In the genomic region with DNA sequence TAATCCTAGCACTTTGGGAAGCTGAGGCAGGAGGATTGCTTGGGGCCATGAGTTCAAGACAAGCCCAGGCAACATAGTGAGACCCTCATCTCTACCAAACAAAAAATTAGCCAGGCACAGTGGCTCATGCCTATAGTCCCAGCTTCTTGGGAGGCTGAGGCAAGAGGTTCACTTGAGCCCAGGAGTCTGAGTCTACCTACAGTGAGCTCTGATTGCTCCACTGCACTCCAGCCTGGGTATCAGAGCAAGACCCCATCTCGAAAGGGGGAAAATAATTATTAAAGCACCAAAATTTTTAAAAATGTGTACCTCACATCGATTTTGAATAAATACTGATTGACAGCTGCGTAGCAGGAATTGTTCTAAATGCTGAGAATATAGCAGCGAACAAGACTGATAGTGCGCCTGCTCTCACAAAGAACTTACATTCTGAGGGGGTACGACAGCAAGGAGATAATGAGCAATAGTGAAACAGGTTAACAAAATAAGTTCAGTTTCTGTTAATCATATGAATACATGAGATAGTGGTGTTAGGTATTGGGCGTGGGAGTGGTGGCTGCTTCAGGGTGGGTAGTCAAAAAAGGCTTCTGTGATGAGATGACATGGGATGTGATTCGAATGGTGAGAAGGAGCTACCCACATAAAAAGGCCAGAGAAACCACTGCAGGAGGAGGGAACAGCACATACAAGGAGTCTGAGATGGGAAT, we compare ENCODE assay signal across 2 cellular contexts.
TF ChIP-seq lines count a peak whose summit lies in the region.

No MANE protein-coding gene starts in this region.

TF ChIP-seq in GM12891, 5 proteins besides CTCF, POLR2A, EP300 and RAD21:
- no peak for TF ChIP-seq POU2F2 (IDR thresholded peaks at IDR 0.05; ENCODE audit: low read depth, low read length)
- TF ChIP-seq POLR2AphosphoS5 (IDR thresholded peaks at IDR 0.05; ENCODE audit: low read depth, low read length) = no peak
- TF ChIP-seq TAF1 (IDR thresholded peaks at IDR 0.05; ENCODE audit: low read depth, low read length) = no peak
- TF ChIP-seq SPI1 (IDR thresholded peaks at IDR 0.05; ENCODE audit: low read depth, low read length) = no peak
- no peak for TF ChIP-seq PAX5 (IDR thresholded peaks at IDR 0.05; ENCODE audit: insufficient read depth, low read length, severe bottlenecking)

TF ChIP-seq in GM12878, 131 proteins besides CTCF, POLR2A, EP300 and RAD21 (continues in another document):
- TF ChIP-seq MEF2A (IDR thresholded peaks at IDR 0.05; ENCODE audit: insufficient read depth, low read depth, low read length) = 0 out of 2 replicates have a peak, but pooled peaks have one; percentile 22
- TF ChIP-seq SREBF1 (IDR thresholded peaks at IDR 0.05; ENCODE audit: low read length) = no peak
- TF ChIP-seq, protein P1, sequence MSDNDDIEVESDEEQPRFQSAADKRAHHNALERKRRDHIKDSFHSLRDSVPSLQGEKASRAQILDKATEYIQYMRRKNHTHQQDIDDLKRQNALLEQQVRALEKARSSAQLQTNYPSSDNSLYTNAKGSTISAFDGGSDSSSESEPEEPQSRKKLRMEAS (IDR thresholded peaks at IDR 0.05; ENCODE audit: low read depth, low read length) = no peak
- TF ChIP-seq YY1 (IDR thresholded peaks at IDR 0.05; ENCODE audit: low read depth, low read length) = no peak
- no peak; the same call in 1 of the 2 replicates for TF ChIP-seq PAX5 (IDR thresholded peaks at IDR 0.05; ENCODE audit: borderline replicate concordance, low read depth, low read length)
- TF ChIP-seq ZNF622 (IDR thresholded peaks at IDR 0.05) = no peak
- peak; percentile 96 for TF ChIP-seq TCF7 (IDR thresholded peaks at IDR 0.05; ENCODE audit: borderline replicate concordance)
- TF ChIP-seq MYC (IDR thresholded peaks at IDR 0.05; ENCODE audit: insufficient read depth, insufficient read length, insufficient replicate concordance, low read length, severe bottlenecking) = no peak
- TF ChIP-seq, protein P2, sequence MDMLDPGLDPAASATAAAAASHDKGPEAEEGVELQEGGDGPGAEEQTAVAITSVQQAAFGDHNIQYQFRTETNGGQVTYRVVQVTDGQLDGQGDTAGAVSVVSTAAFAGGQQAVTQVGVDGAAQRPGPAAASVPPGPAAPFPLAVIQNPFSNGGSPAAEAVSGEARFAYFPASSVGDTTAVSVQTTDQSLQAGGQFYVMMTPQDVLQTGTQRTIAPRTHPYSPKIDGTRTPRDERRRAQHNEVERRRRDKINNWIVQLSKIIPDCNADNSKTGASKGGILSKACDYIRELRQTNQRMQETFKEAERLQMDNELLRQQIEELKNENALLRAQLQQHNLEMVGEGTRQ (IDR thresholded peaks at IDR 0.05; ENCODE audit: borderline replicate concordance, low read depth, low read length) = no peak
- TF ChIP-seq SPI1 (IDR thresholded peaks at IDR 0.05; ENCODE audit: borderline replicate concordance, insufficient read depth, low read depth, low read length) = no peak
- TF ChIP-seq, protein P3, sequence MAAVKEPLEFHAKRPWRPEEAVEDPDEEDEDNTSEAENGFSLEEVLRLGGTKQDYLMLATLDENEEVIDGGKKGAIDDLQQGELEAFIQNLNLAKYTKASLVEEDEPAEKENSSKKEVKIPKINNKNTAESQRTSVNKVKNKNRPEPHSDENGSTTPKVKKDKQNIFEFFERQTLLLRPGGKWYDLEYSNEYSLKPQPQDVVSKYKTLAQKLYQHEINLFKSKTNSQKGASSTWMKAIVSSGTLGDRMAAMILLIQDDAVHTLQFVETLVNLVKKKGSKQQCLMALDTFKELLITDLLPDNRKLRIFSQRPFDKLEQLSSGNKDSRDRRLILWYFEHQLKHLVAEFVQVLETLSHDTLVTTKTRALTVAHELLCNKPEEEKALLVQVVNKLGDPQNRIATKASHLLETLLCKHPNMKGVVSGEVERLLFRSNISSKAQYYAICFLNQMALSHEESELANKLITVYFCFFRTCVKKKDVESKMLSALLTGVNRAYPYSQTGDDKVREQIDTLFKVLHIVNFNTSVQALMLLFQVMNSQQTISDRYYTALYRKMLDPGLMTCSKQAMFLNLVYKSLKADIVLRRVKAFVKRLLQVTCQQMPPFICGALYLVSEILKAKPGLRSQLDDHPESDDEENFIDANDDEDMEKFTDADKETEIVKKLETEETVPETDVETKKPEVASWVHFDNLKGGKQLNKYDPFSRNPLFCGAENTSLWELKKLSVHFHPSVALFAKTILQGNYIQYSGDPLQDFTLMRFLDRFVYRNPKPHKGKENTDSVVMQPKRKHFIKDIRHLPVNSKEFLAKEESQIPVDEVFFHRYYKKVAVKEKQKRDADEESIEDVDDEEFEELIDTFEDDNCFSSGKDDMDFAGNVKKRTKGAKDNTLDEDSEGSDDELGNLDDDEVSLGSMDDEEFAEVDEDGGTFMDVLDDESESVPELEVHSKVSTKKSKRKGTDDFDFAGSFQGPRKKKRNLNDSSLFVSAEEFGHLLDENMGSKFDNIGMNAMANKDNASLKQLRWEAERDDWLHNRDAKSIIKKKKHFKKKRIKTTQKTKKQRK (IDR thresholded peaks at IDR 0.05; ENCODE audit: low read depth, low read length) = no peak
- no peak for TF ChIP-seq STAT1 (conservative IDR thresholded peaks at IDR 0.05)
- no peak for TF ChIP-seq HDGF (IDR thresholded peaks at IDR 0.05)
- TF ChIP-seq RBBP5 (conservative IDR thresholded peaks at IDR 0.05) = no peak
- TF ChIP-seq IKZF1 (conservative IDR thresholded peaks at IDR 0.05) = peak; percentile 84
- no peak for TF ChIP-seq CHD1 (IDR thresholded peaks at IDR 0.05; ENCODE audit: low read depth, low read length)
- no peak for TF ChIP-seq SIN3A (IDR thresholded peaks at IDR 0.05; ENCODE audit: low read depth, low read length)
- no peak for TF ChIP-seq RELA (IDR thresholded peaks at IDR 0.05; ENCODE audit: borderline replicate concordance, partially characterized antibody)
- no peak for TF ChIP-seq SUPT20H (IDR thresholded peaks at IDR 0.05; ENCODE audit: borderline replicate concordance, control insufficient read depth, low read depth, low read length)
- TF ChIP-seq, protein P4, sequence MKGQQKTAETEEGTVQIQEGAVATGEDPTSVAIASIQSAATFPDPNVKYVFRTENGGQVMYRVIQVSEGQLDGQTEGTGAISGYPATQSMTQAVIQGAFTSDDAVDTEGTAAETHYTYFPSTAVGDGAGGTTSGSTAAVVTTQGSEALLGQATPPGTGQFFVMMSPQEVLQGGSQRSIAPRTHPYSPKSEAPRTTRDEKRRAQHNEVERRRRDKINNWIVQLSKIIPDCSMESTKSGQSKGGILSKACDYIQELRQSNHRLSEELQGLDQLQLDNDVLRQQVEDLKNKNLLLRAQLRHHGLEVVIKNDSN (IDR thresholded peaks at IDR 0.05; ENCODE audit: borderline replicate concordance, extremely low read length, insufficient read depth, low read depth, low read length) = no peak
- peak; percentile 69; the same call in 1 of the 2 replicates for TF ChIP-seq DPF2 (IDR thresholded peaks at IDR 0.05)
- TF ChIP-seq, protein P5, sequence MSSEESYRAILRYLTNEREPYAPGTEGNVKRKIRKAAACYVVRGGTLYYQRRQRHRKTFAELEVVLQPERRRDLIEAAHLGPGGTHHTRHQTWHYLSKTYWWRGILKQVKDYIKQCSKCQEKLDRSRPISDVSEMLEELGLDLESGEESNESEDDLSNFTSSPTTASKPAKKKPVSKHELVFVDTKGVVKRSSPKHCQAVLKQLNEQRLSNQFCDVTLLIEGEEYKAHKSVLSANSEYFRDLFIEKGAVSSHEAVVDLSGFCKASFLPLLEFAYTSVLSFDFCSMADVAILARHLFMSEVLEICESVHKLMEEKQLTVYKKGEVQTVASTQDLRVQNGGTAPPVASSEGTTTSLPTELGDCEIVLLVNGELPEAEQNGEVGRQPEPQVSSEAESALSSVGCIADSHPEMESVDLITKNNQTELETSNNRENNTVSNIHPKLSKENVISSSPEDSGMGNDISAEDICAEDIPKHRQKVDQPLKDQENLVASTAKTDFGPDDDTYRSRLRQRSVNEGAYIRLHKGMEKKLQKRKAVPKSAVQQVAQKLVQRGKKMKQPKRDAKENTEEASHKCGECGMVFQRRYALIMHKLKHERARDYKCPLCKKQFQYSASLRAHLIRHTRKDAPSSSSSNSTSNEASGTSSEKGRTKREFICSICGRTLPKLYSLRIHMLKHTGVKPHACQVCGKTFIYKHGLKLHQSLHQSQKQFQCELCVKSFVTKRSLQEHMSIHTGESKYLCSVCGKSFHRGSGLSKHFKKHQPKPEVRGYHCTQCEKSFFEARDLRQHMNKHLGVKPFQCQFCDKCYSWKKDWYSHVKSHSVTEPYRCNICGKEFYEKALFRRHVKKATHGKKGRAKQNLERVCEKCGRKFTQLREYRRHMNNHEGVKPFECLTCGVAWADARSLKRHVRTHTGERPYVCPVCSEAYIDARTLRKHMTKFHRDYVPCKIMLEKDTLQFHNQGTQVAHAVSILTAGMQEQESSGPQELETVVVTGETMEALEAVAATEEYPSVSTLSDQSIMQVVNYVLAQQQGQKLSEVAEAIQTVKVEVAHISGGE (CRISPR knock-in tag; IDR thresholded peaks at IDR 0.05) = no peak
- TF ChIP-seq, protein P6, sequence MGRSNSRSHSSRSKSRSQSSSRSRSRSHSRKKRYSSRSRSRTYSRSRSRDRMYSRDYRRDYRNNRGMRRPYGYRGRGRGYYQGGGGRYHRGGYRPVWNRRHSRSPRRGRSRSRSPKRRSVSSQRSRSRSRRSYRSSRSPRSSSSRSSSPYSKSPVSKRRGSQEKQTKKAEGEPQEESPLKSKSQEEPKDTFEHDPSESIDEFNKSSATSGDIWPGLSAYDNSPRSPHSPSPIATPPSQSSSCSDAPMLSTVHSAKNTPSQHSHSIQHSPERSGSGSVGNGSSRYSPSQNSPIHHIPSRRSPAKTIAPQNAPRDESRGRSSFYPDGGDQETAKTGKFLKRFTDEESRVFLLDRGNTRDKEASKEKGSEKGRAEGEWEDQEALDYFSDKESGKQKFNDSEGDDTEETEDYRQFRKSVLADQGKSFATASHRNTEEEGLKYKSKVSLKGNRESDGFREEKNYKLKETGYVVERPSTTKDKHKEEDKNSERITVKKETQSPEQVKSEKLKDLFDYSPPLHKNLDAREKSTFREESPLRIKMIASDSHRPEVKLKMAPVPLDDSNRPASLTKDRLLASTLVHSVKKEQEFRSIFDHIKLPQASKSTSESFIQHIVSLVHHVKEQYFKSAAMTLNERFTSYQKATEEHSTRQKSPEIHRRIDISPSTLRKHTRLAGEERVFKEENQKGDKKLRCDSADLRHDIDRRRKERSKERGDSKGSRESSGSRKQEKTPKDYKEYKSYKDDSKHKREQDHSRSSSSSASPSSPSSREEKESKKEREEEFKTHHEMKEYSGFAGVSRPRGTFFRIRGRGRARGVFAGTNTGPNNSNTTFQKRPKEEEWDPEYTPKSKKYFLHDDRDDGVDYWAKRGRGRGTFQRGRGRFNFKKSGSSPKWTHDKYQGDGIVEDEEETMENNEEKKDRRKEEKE (IDR thresholded peaks at IDR 0.05) = no peak
- TF ChIP-seq MTA3 (IDR thresholded peaks at IDR 0.05; ENCODE audit: borderline replicate concordance, low read length) = 0 out of 2 replicates have a peak, but pooled peaks have one; percentile 70
- TF ChIP-seq, protein P7, sequence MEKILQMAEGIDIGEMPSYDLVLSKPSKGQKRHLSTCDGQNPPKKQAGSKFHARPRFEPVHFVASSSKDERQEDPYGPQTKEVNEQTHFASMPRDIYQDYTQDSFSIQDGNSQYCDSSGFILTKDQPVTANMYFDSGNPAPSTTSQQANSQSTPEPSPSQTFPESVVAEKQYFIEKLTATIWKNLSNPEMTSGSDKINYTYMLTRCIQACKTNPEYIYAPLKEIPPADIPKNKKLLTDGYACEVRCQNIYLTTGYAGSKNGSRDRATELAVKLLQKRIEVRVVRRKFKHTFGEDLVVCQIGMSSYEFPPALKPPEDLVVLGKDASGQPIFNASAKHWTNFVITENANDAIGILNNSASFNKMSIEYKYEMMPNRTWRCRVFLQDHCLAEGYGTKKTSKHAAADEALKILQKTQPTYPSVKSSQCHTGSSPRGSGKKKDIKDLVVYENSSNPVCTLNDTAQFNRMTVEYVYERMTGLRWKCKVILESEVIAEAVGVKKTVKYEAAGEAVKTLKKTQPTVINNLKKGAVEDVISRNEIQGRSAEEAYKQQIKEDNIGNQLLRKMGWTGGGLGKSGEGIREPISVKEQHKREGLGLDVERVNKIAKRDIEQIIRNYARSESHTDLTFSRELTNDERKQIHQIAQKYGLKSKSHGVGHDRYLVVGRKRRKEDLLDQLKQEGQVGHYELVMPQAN (conservative IDR thresholded peaks at IDR 0.05) = no peak
- no peak for TF ChIP-seq NR2C2 (IDR thresholded peaks at IDR 0.05; ENCODE audit: borderline replicate concordance, control insufficient read depth, insufficient read length, low read depth)
- no peak for TF ChIP-seq SP1 (IDR thresholded peaks at IDR 0.05; ENCODE audit: low read depth, low read length)
- TF ChIP-seq FOXM1 (IDR thresholded peaks at IDR 0.05; ENCODE audit: low read depth, low read length) = peak; percentile 43; the same call in 1 of the 2 replicates
- no peak for TF ChIP-seq FOXK2 (IDR thresholded peaks at IDR 0.05)
- TF ChIP-seq CREB1 (IDR thresholded peaks at IDR 0.05; ENCODE audit: low read depth) = peak; percentile 42; the same call in 1 of the 2 replicates
- TF ChIP-seq JUND (IDR thresholded peaks at IDR 0.05; ENCODE audit: low read depth, low read length) = no peak
- TF ChIP-seq PML (IDR thresholded peaks at IDR 0.05; ENCODE audit: low read length) = 0 out of 2 replicates have a peak, but pooled peaks have one; percentile 20
- no peak for TF ChIP-seq WRNIP1 (IDR thresholded peaks at IDR 0.05; ENCODE audit: borderline replicate concordance, low read depth, low read length)
- no peak for TF ChIP-seq CHD2 (IDR thresholded peaks at IDR 0.05; ENCODE audit: borderline replicate concordance, low read depth, low read length)
- no peak for TF ChIP-seq POLR2AphosphoS5 (IDR thresholded peaks at IDR 0.05; ENCODE audit: low read length)
- TF ChIP-seq, protein P8, sequence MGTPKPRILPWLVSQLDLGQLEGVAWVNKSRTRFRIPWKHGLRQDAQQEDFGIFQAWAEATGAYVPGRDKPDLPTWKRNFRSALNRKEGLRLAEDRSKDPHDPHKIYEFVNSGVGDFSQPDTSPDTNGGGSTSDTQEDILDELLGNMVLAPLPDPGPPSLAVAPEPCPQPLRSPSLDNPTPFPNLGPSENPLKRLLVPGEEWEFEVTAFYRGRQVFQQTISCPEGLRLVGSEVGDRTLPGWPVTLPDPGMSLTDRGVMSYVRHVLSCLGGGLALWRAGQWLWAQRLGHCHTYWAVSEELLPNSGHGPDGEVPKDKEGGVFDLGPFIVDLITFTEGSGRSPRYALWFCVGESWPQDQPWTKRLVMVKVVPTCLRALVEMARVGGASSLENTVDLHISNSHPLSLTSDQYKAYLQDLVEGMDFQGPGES (IDR thresholded peaks at IDR 0.05) = no peak
- TF ChIP-seq POU2F2 (IDR thresholded peaks at IDR 0.05; ENCODE audit: borderline replicate concordance, low read depth, low read length) = peak; percentile 62; the same call in 2 of the 3 replicates
- no peak for TF ChIP-seq KDM1A (IDR thresholded peaks at IDR 0.05; ENCODE audit: borderline replicate concordance)
- no peak for TF ChIP-seq NFYA (IDR thresholded peaks at IDR 0.05; ENCODE audit: borderline replicate concordance, low read depth, low read length)
- no peak for TF ChIP-seq RAD51 (IDR thresholded peaks at IDR 0.05)
- no peak for TF ChIP-seq PAX8 (IDR thresholded peaks at IDR 0.05)
- no peak for TF ChIP-seq KAT2A (conservative IDR thresholded peaks at IDR 0.05; ENCODE audit: control insufficient read depth, low read depth, low read length)
- TF ChIP-seq SIX5 (IDR thresholded peaks at IDR 0.05; ENCODE audit: low read depth, low read length, severe bottlenecking) = no peak
- peak; percentile 63; the same call in 1 of the 2 replicates for TF ChIP-seq ATF7 (IDR thresholded peaks at IDR 0.05; ENCODE audit: low read depth)
- no peak for TF ChIP-seq MEF2B (IDR thresholded peaks at IDR 0.05; ENCODE audit: partially characterized antibody, poor library complexity, severe bottlenecking)
- no peak for TF ChIP-seq RFX5 (IDR thresholded peaks at IDR 0.05; ENCODE audit: low read depth, low read length)
- TF ChIP-seq ZBED1 (IDR thresholded peaks at IDR 0.05; ENCODE audit: borderline replicate concordance) = peak; percentile 58; the same call in 1 of the 2 replicates
- TF ChIP-seq SMAD1 (IDR thresholded peaks at IDR 0.05; ENCODE audit: low read depth, partially characterized antibody) = no peak
